8 cellular contexts compared by ENCODE assay signal in the genomic region with DNA sequence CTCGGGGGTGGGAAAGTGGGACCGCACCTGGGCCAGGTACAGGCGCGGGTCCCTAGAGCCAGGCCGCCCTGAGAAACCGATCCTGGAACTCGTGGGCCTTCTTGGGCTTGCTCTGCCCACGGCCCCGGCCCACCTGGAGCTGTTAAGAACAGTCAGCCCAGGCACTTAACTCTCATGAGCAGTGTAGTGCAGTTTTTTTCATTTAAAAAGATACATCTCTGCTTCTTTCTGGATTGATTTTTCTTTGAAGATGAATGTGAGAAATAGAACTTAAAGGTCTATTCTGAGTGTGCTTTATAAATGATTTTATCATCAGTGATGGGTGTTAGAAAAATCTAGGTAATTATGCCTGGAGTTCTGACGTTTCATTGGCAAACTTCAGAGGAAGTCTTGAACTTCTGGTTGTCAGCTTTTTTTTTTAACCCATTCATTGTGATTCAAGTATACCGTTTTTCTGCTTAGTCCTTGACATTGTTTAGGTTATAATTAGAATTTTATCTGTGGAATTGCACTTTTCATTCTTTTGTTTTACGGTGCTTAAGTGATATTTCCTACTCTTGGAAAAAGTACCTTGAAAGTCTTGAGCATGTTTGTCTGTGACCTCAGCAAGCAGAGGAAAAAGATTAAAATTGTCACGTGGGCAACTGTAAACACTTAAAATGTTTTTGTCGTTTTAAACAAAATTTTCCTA. TPM values are rescaled to one million over a fixed set of nuclear protein-coding genes. Genes with fewer than 3 reads are reported as not detected.
DNase-seq lines count a peak whose midpoint lies in the region; ATAC-seq and TF ChIP-seq lines count a peak whose summit lies in the region.

No MANE protein-coding gene starts in this region.

- intact Hi-C loops in MCF 10A (cut with micrococcal nuclease): no loop called here

- CTCF ChIA-PET in MCF 10A (lab: Yijun Ruan, JAX): interaction anchor here (1.2 to 1.5 kb wide), 3 partner anchors 8 to 46 kb away, joined by 3 to 7 read pairs (median 3); no protein-coding TSS in a partner anchor

- TF ChIP-seq CTCF in MCF 10A (IDR thresholded peaks at IDR 0.05; ENCODE audit: unreplicated experiment): no peak

- no peaks in the 10 kb centered on the region for H3K27me3 Mint-ChIP-seq in MCF 10A (ENCODE audit: insufficient read depth, unreplicated experiment)

- DNase-seq in Caki2 (ENCODE audit: low read depth) (peak; percentile 39), MCF 10A (ENCODE audit: unreplicated experiment) (peak; percentile 34), NCI-H1417 treated with DMSO at 0.1 percent for 48 hours (lab: John Stamatoyannopoulos, UW) (no peak), NCI-H2227 (lab: John Stamatoyannopoulos, UW; ENCODE audit: unreplicated experiment) (no peak)
- DNase-seq in stimulated activated CD4-positive, alpha-beta T cell treated with anti-CD3 and anti-CD28 coated beads, Interleukin-12 subunit alpha, Interleukin-12 subunit beta, amount 100 ng/mL, for 4 hours: no peak

- peak overlapping the region; percentile 99 for H3K27ac Mint-ChIP-seq in MCF 10A (ENCODE audit: low read depth, unreplicated experiment)

- peak; percentile 25 for ATAC-seq in GM19455 (IDR thresholded peaks at IDR 0.05; ENCODE audit: unreplicated experiment)

- peaks cover 25% of the 10 kb centered on the region for H3K4me1 Mint-ChIP-seq in MCF 10A (ENCODE audit: insufficient read depth, unreplicated experiment)

- peak overlapping the region; percentile 96 for H3K27ac ChIP-seq in HUES64 (ENCODE audit: low read depth, low read length)
- peak overlapping the region; percentile 10 for H3K27ac ChIP-seq in muscle layer of duodenum (ENCODE audit: low read length)

- H3K36me3 ChIP-seq in HUES64 (ENCODE audit: insufficient read depth, low read length) (peaks cover 45% of the 10 kb centered on the region), muscle layer of duodenum (ENCODE audit: control insufficient read depth in 1 of 2, insufficient read depth in 2 of 2, low read length in 2 of 2) (no peaks in the 10 kb centered on the region)

- POLR2A ChIA-PET in MCF 10A (lab: Yijun Ruan, JAX): interaction anchor here (0.6 to 5.5 kb wide), 8 partner anchors 9 to 906 kb away, joined by 3 to 74 read pairs (median 3); no protein-coding TSS in a partner anchor

- BruUV-seq in MCF 10A (replicated peaks; lab: Mats Ljungman, UMichigan): TSS peak; percentile 30

- H3K9me3 ChIP-seq in HUES64 (ENCODE audit: insufficient read depth, low read depth, low read length) (no peaks in the 10 kb centered on the region), muscle layer of duodenum (ENCODE audit: control insufficient read depth in 1 of 2, low read length in 2 of 2) (no peaks in the 10 kb centered on the region)

- H3K4me3 Mint-ChIP-seq in MCF 10A (ENCODE audit: unreplicated experiment): peak overlapping the region; percentile 96

- peaks cover 6% of the 10 kb centered on the region for H3K36me3 Mint-ChIP-seq in MCF 10A (ENCODE audit: insufficient read depth, unreplicated experiment)

- H3K4me3 ChIP-seq in HUES64 (ENCODE audit: low read length) (peak overlapping the region; percentile 96), muscle layer of duodenum (ENCODE audit: low read depth in 1 of 2, low read length in 2 of 2) (peak overlapping the region; percentile 75 to 80)

- in situ Hi-C loops in Caki2 (cut with HindIII; ENCODE audit: low pct_unique_long_range_greater_than_20kb, low sequenced_read_pairs): no loop called here

- no peaks in the 10 kb centered on the region for H3K9me3 Mint-ChIP-seq in MCF 10A (ENCODE audit: unreplicated experiment)

- H3K4me1 ChIP-seq in HUES64 (ENCODE audit: insufficient read depth, low read length) (peaks cover 31% of the 10 kb centered on the region), muscle layer of duodenum (ENCODE audit: control insufficient read depth in 1 of 2, insufficient read depth in 2 of 2, low read length in 2 of 2) (peaks cover 0 to 8% of the 10 kb centered on the region in 2 donors)

- H3K9ac ChIP-seq in HUES64 (ENCODE audit: low read depth, low read length): peak overlapping the region; percentile 97

- WGBS in HUES64: under 1% methylated on average over 14 of the region's 14 CpGs

- no peaks in the 10 kb centered on the region for H3K27me3 ChIP-seq in HUES64 (ENCODE audit: insufficient read depth, low read length)
- no peaks in the 10 kb centered on the region for H3K27me3 ChIP-seq in muscle layer of duodenum (ENCODE audit: low read depth, low read length)

RNA-seq across cellular contexts. Expression of a gene that starts 0.8 kb away (rescaled TPM):
- 148 and 152 TPM in 2 replicates for total RNA-seq in Caki2 (2014; rRNA removed; shearing (Covaris generic); ENCODE audit: low replicate concordance)
- 87.2 TPM for polyA plus RNA-seq in HUES64 (2013, experiment 1 of 2)
- polyA plus RNA-seq in HUES64 (2013, experiment 2 of 2): 113 TPM
- total RNA-seq in MCF 10A (2022): 37.4 and 48.8 TPM in 2 replicates

Comparison
In these comparisons a context has a peak if more than half of its experiments do, and no peak if none do; other contexts are left out.
1. DNase-seq: peak in Caki2 (single experiment) and MCF 10A (single experiment); none in stimulated activated CD4-positive, alpha-beta T cell treated with anti-CD3 and anti-CD28 coated beads, Interleukin-12 subunit alpha, Interleukin-12 subunit beta, amount 100 ng/mL, for 4 hours (single experiment), NCI-H1417 treated with DMSO at 0.1 percent for 48 hours (single experiment) and NCI-H2227 (single experiment).